In the genomic region with DNA sequence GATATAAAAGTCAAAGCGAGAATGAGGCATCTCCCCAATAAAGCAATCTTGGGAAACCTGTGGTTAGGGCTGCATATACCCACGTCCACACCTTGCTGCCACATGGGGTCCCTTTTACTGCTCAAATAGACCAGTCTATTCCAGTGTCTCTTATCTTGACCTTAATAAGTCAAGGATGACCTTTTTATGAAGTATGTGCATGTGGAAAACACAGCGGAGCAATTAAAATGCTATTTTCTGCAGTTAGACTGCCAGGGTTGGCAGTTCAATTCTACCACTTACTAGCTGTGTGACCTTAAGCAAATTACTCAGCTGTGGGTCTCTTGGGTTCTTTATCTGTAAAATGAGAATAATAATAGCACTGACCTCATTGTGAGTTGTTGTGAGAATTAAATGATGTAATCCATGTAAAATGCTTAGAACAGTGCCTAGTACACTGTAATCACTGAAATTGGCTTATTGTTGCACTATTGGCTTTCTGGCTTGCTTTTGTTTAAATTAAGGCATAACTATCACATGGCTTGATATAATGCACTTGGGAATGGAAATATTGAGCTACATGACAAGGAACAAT, we compare ENCODE assay signal across 11 cellular contexts.
A peak's percentile ranks its signal among the peaks of the same experiment; 100 is the strongest.
DNase-seq lines count a peak whose midpoint lies in the region; ATAC-seq lines count a peak whose summit lies in the region.
"Had no signal": no experiment of that assay in that cellular context is flagged by ENCODE, and none has a peak within 500 bp of the region (broad histone marks: within the 10 kb centered on the region; RNA-seq: fewer than 3 reads in every experiment).

No MANE protein-coding gene starts in this region.

- no peaks in the 10 kb centered on the region for H3K4me1 Mint-ChIP-seq in CD8-positive, alpha-beta memory T cell
- H3K4me1 Mint-ChIP-seq in natural killer cell treated with Interleukin-12 subunit alpha and Interleukin-12 subunit beta and Interleukin-15 and Interleukin-18, amount 100 ng/mL, for 72 hours (ENCODE audit: low read depth in 2 of 2): no peaks in the 10 kb centered on the region

- peaks cover 10 to 34% of the 10 kb centered on the region in 2 donors for H3K27me3 Mint-ChIP-seq in CD8-positive, alpha-beta memory T cell
- H3K27me3 Mint-ChIP-seq in natural killer cell treated with Interleukin-12 subunit alpha and Interleukin-12 subunit beta and Interleukin-15 and Interleukin-18, amount 100 ng/mL, for 72 hours: peaks cover 6 to 14% of the 10 kb centered on the region in 2 donors

- H3K27me3 ChIP-seq in CD8-positive, alpha-beta memory T cell (ENCODE audit: insufficient read depth, low read length, poor library complexity, severe bottlenecking): no peaks in the 10 kb centered on the region

- peak; percentile 17 for DNase-seq in AG20443 (ENCODE audit: low spot score)
- DNase-seq in astrocyte of the hippocampus (ENCODE audit: low read depth, low spot score): peak; percentile 43
- DNase-seq in iris pigment epithelial cell (ENCODE audit: low read depth): peak; percentile 70
- DNase-seq in CD8-positive, alpha-beta memory T cell: no peak
- no peak for DNase-seq in natural killer cell treated with Interleukin-12 subunit alpha and Interleukin-12 subunit beta and Interleukin-15 and Interleukin-18, amount 100 ng/mL, for 72 hours (ENCODE audit: low spot score)
- DNase-seq: activated CD8-positive, alpha-beta memory T cell treated with anti-CD3 and anti-CD28 coated beads, Interleukin-2, amount 50 U/mL, for 4 hours; mesendoderm; NCI-H1105 treated with DMSO at 0.1 percent for 48 hours had no signal

- H3K4me3 Mint-ChIP-seq in CD8-positive, alpha-beta memory T cell: no peak overlapping the region
- no peak overlapping the region for H3K4me3 Mint-ChIP-seq in natural killer cell treated with Interleukin-12 subunit alpha and Interleukin-12 subunit beta and Interleukin-15 and Interleukin-18, amount 100 ng/mL, for 72 hours

- no peaks in the 10 kb centered on the region for H3K9me3 ChIP-seq in CD8-positive, alpha-beta memory T cell (ENCODE audit: low read length)

- no peaks in the 10 kb centered on the region for H3K4me1 ChIP-seq in CD8-positive, alpha-beta memory T cell (ENCODE audit: insufficient read depth, low read length)

- H3K27ac Mint-ChIP-seq in CD8-positive, alpha-beta memory T cell: no peak overlapping the region
- no peak overlapping the region for H3K27ac Mint-ChIP-seq in natural killer cell treated with Interleukin-12 subunit alpha and Interleukin-12 subunit beta and Interleukin-15 and Interleukin-18, amount 100 ng/mL, for 72 hours

- POLR2A ChIA-PET in CD8-positive, alpha-beta memory T cell (lab: Charles Lee): no interaction called here

- no peaks in the 10 kb centered on the region for H3K9me3 Mint-ChIP-seq in CD8-positive, alpha-beta memory T cell
- H3K9me3 Mint-ChIP-seq in natural killer cell treated with Interleukin-12 subunit alpha and Interleukin-12 subunit beta and Interleukin-15 and Interleukin-18, amount 100 ng/mL, for 72 hours: no peaks in the 10 kb centered on the region

- no peak overlapping the region for H3K4me3 ChIP-seq in CD8-positive, alpha-beta memory T cell (ENCODE audit: low read length)

- H3K36me3 ChIP-seq in CD8-positive, alpha-beta memory T cell (ENCODE audit: insufficient read depth, low read length): no peaks in the 10 kb centered on the region

- peak; percentile 47 for ATAC-seq in HG03439 (IDR thresholded peaks at IDR 0.05; ENCODE audit: unreplicated experiment)
- no peak for ATAC-seq in HG02610 (IDR thresholded peaks at IDR 0.05; ENCODE audit: unreplicated experiment)
- no peak for ATAC-seq in HG03520 (IDR thresholded peaks at IDR 0.05; ENCODE audit: unreplicated experiment)
- ATAC-seq in natural killer cell treated with Interleukin-12 subunit alpha and Interleukin-12 subunit beta and Interleukin-15 and Interleukin-18, amount 100 ng/mL, for 72 hours: no peak

- CTCF ChIA-PET in CD8-positive, alpha-beta memory T cell (lab: Charles Lee): no interaction called here

- H3K27ac ChIP-seq in CD8-positive, alpha-beta memory T cell (ENCODE audit: low read depth, low read length): no peak overlapping the region

- peaks cover 0 to 2% (median 0%) of the 10 kb centered on the region in 3 donors for H3K36me3 Mint-ChIP-seq in CD8-positive, alpha-beta memory T cell
- H3K36me3 Mint-ChIP-seq in natural killer cell treated with Interleukin-12 subunit alpha and Interleukin-12 subunit beta and Interleukin-15 and Interleukin-18, amount 100 ng/mL, for 72 hours: no peaks in the 10 kb centered on the region

Comparison
In these comparisons a context has a peak if more than half of its experiments do, and no peak if none do; other contexts are left out.
1. DNase-seq: peak in AG20443 (single experiment), astrocyte of the hippocampus (single experiment) and iris pigment epithelial cell (single experiment); none in CD8-positive, alpha-beta memory T cell (0 of 5) and natural killer cell treated with Interleukin-12 subunit alpha and Interleukin-12 subunit beta and Interleukin-15 and Interleukin-18, amount 100 ng/mL, for 72 hours (single experiment).